15 cellular contexts compared by ENCODE assay signal in genomic region chr20:2978519-2978918, GRCh38.
DNase-seq lines count a peak whose midpoint lies in the region; ATAC-seq, FAIRE-seq and TF ChIP-seq lines count a peak whose summit lies in the region.
"Had no signal": no experiment of that assay in that cellular context is flagged by ENCODE, and none has a peak within 500 bp of the region (broad histone marks: within the 10 kb centered on the region; RNA-seq: fewer than 3 reads in every experiment).

No MANE protein-coding gene starts in this region.

- H3K9ac ChIP-seq in BLaER1 = no peak overlapping the region

- peaks cover 49% of the 10 kb centered on the region for H3K4me1 ChIP-seq in BLaER1

- peak overlapping the region; percentile 18 for H3K27ac Mint-ChIP-seq in activated CD8-positive, alpha-beta T cell treated with anti-CD3 and anti-CD28 coated beads for 36 hours
- no peak overlapping the region for H3K27ac Mint-ChIP-seq in activated CD8-positive, alpha-beta T cell treated with anti-CD3 and anti-CD28 coated beads, Interleukin-2, amount 10 ng/mL, durations not matched to agents 7 days and 5 days
- H3K27ac Mint-ChIP-seq in T-helper 17 cell = peak overlapping the region; percentile 37

- CTCF ChIA-PET in activated CD8-positive, alpha-beta T cell treated with anti-CD3 and anti-CD28 coated beads for 36 hours (lab: Charles Lee) = interaction anchor here (0.6 kb wide), 1 partner anchor 61 kb away, joined by 3 read pairs; no protein-coding TSS in a partner anchor
- CTCF ChIA-PET in activated CD8-positive, alpha-beta T cell treated with anti-CD3 and anti-CD28 coated beads, Interleukin-2, amount 10 ng/mL, durations not matched to agents 7 days and 5 days (lab: Charles Lee) = no interaction called here

- H3K9me3 Mint-ChIP-seq in activated CD8-positive, alpha-beta T cell treated with anti-CD3 and anti-CD28 coated beads for 36 hours = no peaks in the 10 kb centered on the region
- H3K9me3 Mint-ChIP-seq in activated CD8-positive, alpha-beta T cell treated with anti-CD3 and anti-CD28 coated beads, Interleukin-2, amount 10 ng/mL, durations not matched to agents 7 days and 5 days (ENCODE audit: insufficient read depth) = no peaks in the 10 kb centered on the region

- H3K4me2 ChIP-seq in BLaER1 = peak overlapping the region; percentile 33

- POLR2A ChIA-PET in activated CD8-positive, alpha-beta T cell treated with anti-CD3 and anti-CD28 coated beads for 36 hours (lab: Charles Lee) = no interaction called here
- POLR2A ChIA-PET in activated CD8-positive, alpha-beta T cell treated with anti-CD3 and anti-CD28 coated beads, Interleukin-2, amount 10 ng/mL, durations not matched to agents 7 days and 5 days (lab: Charles Lee) = no interaction called here

- intact Hi-C loops in activated CD8-positive, alpha-beta T cell treated with anti-CD3 and anti-CD28 coated beads for 36 hours (cut with micrococcal nuclease) = no loop called here

- no peaks in the 10 kb centered on the region; the same call in 1 of the 2 replicates for H4K20me1 ChIP-seq in BLaER1

- TF ChIP-seq POLR2A in GM12892 (IDR thresholded peaks at IDR 0.05; ENCODE audit: low read depth, low read length) = no peak

- no peaks in the 10 kb centered on the region for H3K27me3 Mint-ChIP-seq in activated CD8-positive, alpha-beta T cell treated with anti-CD3 and anti-CD28 coated beads for 36 hours
- H3K27me3 Mint-ChIP-seq in activated CD8-positive, alpha-beta T cell treated with anti-CD3 and anti-CD28 coated beads, Interleukin-2, amount 10 ng/mL, durations not matched to agents 7 days and 5 days (ENCODE audit: low read depth) = no peaks in the 10 kb centered on the region
- no peaks in the 10 kb centered on the region for H3K27me3 Mint-ChIP-seq in T-helper 17 cell

- H3K27me3 ChIP-seq in BLaER1 = no peaks in the 10 kb centered on the region

- ATAC-seq in activated CD8-positive, alpha-beta T cell treated with anti-CD3 and anti-CD28 coated beads for 36 hours = peak; percentile 39
- no peak for ATAC-seq in activated CD8-positive, alpha-beta T cell treated with anti-CD3 and anti-CD28 coated beads, Interleukin-2, amount 10 ng/mL, durations not matched to agents 7 days and 5 days
- ATAC-seq in T-helper 17 cell = no peak

- H3K36me3 ChIP-seq in BLaER1 = peaks cover 30% of the 10 kb centered on the region

- no peaks in the 10 kb centered on the region for H3K9me3 ChIP-seq in BLaER1
- no peaks in the 10 kb centered on the region for H3K9me3 ChIP-seq in T-helper 17 cell (ENCODE audit: control insufficient read depth, low read length, poor library complexity, severe bottlenecking)

- peak; percentile 38 for FAIRE-seq in GM12892 (lab: Jason Lieb, UNC)
- FAIRE-seq: A204.1 had no signal

- H3K4me1 Mint-ChIP-seq in activated CD8-positive, alpha-beta T cell treated with anti-CD3 and anti-CD28 coated beads for 36 hours (ENCODE audit: low read depth) = peaks cover 19% of the 10 kb centered on the region
- H3K4me1 Mint-ChIP-seq in activated CD8-positive, alpha-beta T cell treated with anti-CD3 and anti-CD28 coated beads, Interleukin-2, amount 10 ng/mL, durations not matched to agents 7 days and 5 days (ENCODE audit: low read depth) = peaks cover 11% of the 10 kb centered on the region
- H3K4me1 Mint-ChIP-seq in T-helper 17 cell = peaks cover 14% of the 10 kb centered on the region

- no peak overlapping the region for H3K4me3 ChIP-seq in BLaER1

- H3K27ac ChIP-seq in BLaER1 = peak overlapping the region; percentile 29; the same call in 1 of the 2 replicates

- no peak overlapping the region for H3K4me3 Mint-ChIP-seq in activated CD8-positive, alpha-beta T cell treated with anti-CD3 and anti-CD28 coated beads for 36 hours
- H3K4me3 Mint-ChIP-seq in activated CD8-positive, alpha-beta T cell treated with anti-CD3 and anti-CD28 coated beads, Interleukin-2, amount 10 ng/mL, durations not matched to agents 7 days and 5 days = no peak overlapping the region
- no peak overlapping the region for H3K4me3 Mint-ChIP-seq in T-helper 17 cell

- H3K36me3 Mint-ChIP-seq in activated CD8-positive, alpha-beta T cell treated with anti-CD3 and anti-CD28 coated beads for 36 hours (ENCODE audit: low read depth) = peaks cover 10% of the 10 kb centered on the region
- H3K36me3 Mint-ChIP-seq in activated CD8-positive, alpha-beta T cell treated with anti-CD3 and anti-CD28 coated beads, Interleukin-2, amount 10 ng/mL, durations not matched to agents 7 days and 5 days (ENCODE audit: low read depth) = peaks cover 14% of the 10 kb centered on the region
- H3K36me3 Mint-ChIP-seq in T-helper 17 cell (ENCODE audit: low read depth) = peaks cover 3% of the 10 kb centered on the region

- no peak for TF ChIP-seq CTCF in activated CD8-positive, alpha-beta T cell treated with anti-CD3 and anti-CD28 coated beads for 36 hours (IDR thresholded peaks at IDR 0.05)

- DNase-seq in activated CD8-positive, alpha-beta T cell treated with anti-CD3 and anti-CD28 coated beads for 36 hours = no peak
- DNase-seq in activated CD8-positive, alpha-beta T cell treated with anti-CD3 and anti-CD28 coated beads, Interleukin-2, amount 10 ng/mL, durations not matched to agents 7 days and 5 days = no peak
- DNase-seq in GM12892 (ENCODE audit: insufficient read length) (no peak), T-helper 17 cell (no peak), SHP77 (lab: John Stamatoyannopoulos, UW) (no peak), NOMO-1 treated with DMSO at 0.1 percent for 48 hours (lab: John Stamatoyannopoulos, UW; ENCODE audit: unreplicated experiment) (no peak)
- no peak for DNase-seq in stimulated activated naive CD4-positive, alpha-beta T cell treated with Interleukin-2 at 50 U/mL for 16 hours (lab: John Stamatoyannopoulos, UW)
- DNase-seq: DMS79, H7, NCI-H1092, NCI-H1436, NCI-H187 treated with DMSO at 0.1 percent for 48 hours, NCI-H510A had no signal
